Comparison of ENCODE assay signal across 1 cellular context in genomic region chr3:110504901-110505300, GRCh38.
TF ChIP-seq lines count a peak whose summit lies in the region.

No MANE protein-coding gene starts in this region.

TF ChIP-seq in K562, 482 proteins besides CTCF, POLR2A, EP300 and RAD21 (continued from another document and continues in another):
- TF ChIP-seq TAF9B (IDR thresholded peaks at IDR 0.05; ENCODE audit: partially characterized antibody) (peak; percentile 50), ARID2 (IDR thresholded peaks at IDR 0.05) (no peak), ZNF518B (CRISPR knock-in tag; IDR thresholded peaks at IDR 0.05) (no peak), IRF2 (CRISPR knock-in tag; IDR thresholded peaks at IDR 0.05) (no peak), EHMT2 (IDR thresholded peaks at IDR 0.05) (no peak), E2F4 (CRISPR knock-in tag; IDR thresholded peaks at IDR 0.05; ENCODE audit: low read depth) (no peak), TBP (optimal IDR thresholded peaks at IDR 0.05; ENCODE audit: low read depth, low read length) (peak; percentile 77), ATF2 (CRISPR knock-in tag; IDR thresholded peaks at IDR 0.05) (no peak), ZNF277 (CRISPR knock-in tag; IDR thresholded peaks at IDR 0.05; ENCODE audit: borderline replicate concordance) (no peak), FOXA3 (CRISPR knock-in tag; conservative IDR thresholded peaks at IDR 0.05 in 1 of 2, IDR thresholded peaks at IDR 0.05 in 1 of 2) (no peak), ZMIZ1 (IDR thresholded peaks at IDR 0.05; ENCODE audit: low read depth in 2 of 2, low read length in 2 of 2) (peak in 1 of 2 experiments; percentile 50; a peak in 1 of 4 replicates), NBN (IDR thresholded peaks at IDR 0.05; ENCODE audit: low read depth) (0 out of 2 replicates have a peak, but pooled peaks have one; percentile 50), TAL1 (IDR thresholded peaks at IDR 0.05) (peak; percentile 90), NFRKB (IDR thresholded peaks at IDR 0.05; ENCODE audit: low read depth) (0 out of 2 replicates have a peak, but pooled peaks have one; percentile 62), HOXB6 (CRISPR knock-in tag; IDR thresholded peaks at IDR 0.05; ENCODE audit: borderline replicate concordance) (no peak), PRMT5 (CRISPR knock-in tag; IDR thresholded peaks at IDR 0.05) (no peak), POLR2B (IDR thresholded peaks at IDR 0.05; ENCODE audit: low read depth, partially characterized antibody) (peak; percentile 72), NEUROD1 (IDR thresholded peaks at IDR 0.05; ENCODE audit: borderline replicate concordance, low read depth, low read length, partially characterized antibody) (peak; percentile 63), ZNF449 (CRISPR knock-in tag; IDR thresholded peaks at IDR 0.05) (no peak), ZBTB1 (CRISPR knock-in tag; IDR thresholded peaks at IDR 0.05; ENCODE audit: borderline replicate concordance, low read depth) (no peak), BRF2 (IDR thresholded peaks at IDR 0.05; ENCODE audit: borderline replicate concordance, insufficient read depth, insufficient read length) (no peak), E2F1 (CRISPR knock-in tag; IDR thresholded peaks at IDR 0.05) (no peak), ZNF77 (CRISPR knock-in tag; IDR thresholded peaks at IDR 0.05) (no peak), CREB1 (IDR thresholded peaks at IDR 0.05) (no peak), CREB1 (CRISPR knock-in tag; IDR thresholded peaks at IDR 0.05) (no peak), KDM2B (CRISPR knock-in tag; IDR thresholded peaks at IDR 0.05) (no peak), ARHGAP35 (IDR thresholded peaks at IDR 0.05; ENCODE audit: partially characterized antibody) (no peak), CHD1 (IDR thresholded peaks at IDR 0.05; ENCODE audit: low read length) (no peak), ZNF584 (CRISPR knock-in tag; IDR thresholded peaks at IDR 0.05; ENCODE audit: low read depth) (no peak), FOXJ2 (tag; IDR thresholded peaks at IDR 0.05) (0 out of 2 replicates have a peak, but pooled peaks have one; percentile 37), POLR2G (IDR thresholded peaks at IDR 0.05; ENCODE audit: low read depth, low read length) (peak; percentile 39; the same call in 1 of the 2 replicates), POU5F1 (IDR thresholded peaks at IDR 0.05; ENCODE audit: borderline replicate concordance, low read depth, low read length, partially characterized antibody) (no peak), SAP30 (IDR thresholded peaks at IDR 0.05; ENCODE audit: borderline replicate concordance, insufficient read depth, low read depth, low read length, poor library complexity, severe bottlenecking) (no peak), DEAF1 (CRISPR knock-in tag; IDR thresholded peaks at IDR 0.05) (no peak), MED1 (CRISPR knock-in tag; IDR thresholded peaks at IDR 0.05; ENCODE audit: borderline replicate concordance) (no peak), KAT2B (IDR thresholded peaks at IDR 0.05; ENCODE audit: low read depth, low read length) (no peak), TBL1XR1 (IDR thresholded peaks at IDR 0.05; ENCODE audit: low read length in 2 of 2) (peak in 1 of 2 experiments; percentile 73; a peak in 2 of 4 replicates), RBM25 (IDR thresholded peaks at IDR 0.05; ENCODE audit: low read depth, low read length, severe bottlenecking) (no peak), GMEB1 (CRISPR knock-in tag; IDR thresholded peaks at IDR 0.05) (no peak), ESRRB (CRISPR knock-in tag; IDR thresholded peaks at IDR 0.05; ENCODE audit: borderline replicate concordance) (no peak), STAT5B (CRISPR knock-in tag; IDR thresholded peaks at IDR 0.05) (no peak), ZNF79 (CRISPR knock-in tag; IDR thresholded peaks at IDR 0.05; ENCODE audit: low read depth) (no peak), MTA2 (IDR thresholded peaks at IDR 0.05; ENCODE audit: low read depth) (peak; percentile 72), IRF9 (tag; IDR thresholded peaks at IDR 0.05) (no peak), HNRNPLL (IDR thresholded peaks at IDR 0.05; ENCODE audit: low read depth, low read length, poor library complexity, severe bottlenecking) (no peak), HLTF (IDR thresholded peaks at IDR 0.05) (no peak)
